Comparison of ENCODE assay signal across 28 cellular contexts in genomic region chr2:143081616-143082015, GRCh38. TPM values are rescaled to one million over a fixed set of nuclear protein-coding genes. Genes with fewer than 3 reads are reported as not detected.
"Had no signal": no experiment of that assay in that cellular context is flagged by ENCODE, and none has a peak within 500 bp of the region (broad histone marks: within the 10 kb centered on the region; RNA-seq: fewer than 3 reads in every experiment).

No MANE protein-coding gene starts in this region.

- H3K36me3 ChIP-seq: gastroesophageal sphincter, heart right ventricle, lower lobe of right lung, right atrium auricular region, thyroid gland, vagina had no signal

- H3K79me2 ChIP-seq: parathyroid adenoma had no signal

- H3K27me3 ChIP-seq: dorsolateral prefrontal cortex, gastroesophageal sphincter, heart right ventricle, right atrium auricular region, thyroid gland, vagina had no signal

- ATAC-seq: esophagus mucosa; gastroesophageal sphincter; heart right ventricle; left ventricle myocardium superior; lower lobe of right lung; natural killer cell treated with Interleukin-12 subunit alpha and Interleukin-12 subunit beta and Interleukin-15 and Interleukin-18, amount 100 ng/mL, for 72 hours; sciatic nerve; stimulated activated naive CD8-positive, alpha-beta T cell treated with anti-CD3 and anti-CD28 coated beads, Interleukin-15, amount 100 ng/mL, for 72 hours had no signal

- H3K4me3 ChIP-seq: dorsolateral prefrontal cortex, gastroesophageal sphincter, heart right ventricle, lower lobe of right lung, right atrium auricular region, smooth muscle cell, thyroid gland, vagina had no signal

- H3K27me3 Mint-ChIP-seq: memory B cell; progenitor cell of endocrine pancreas; stimulated activated naive CD8-positive, alpha-beta T cell treated with anti-CD3 and anti-CD28 coated beads, Interleukin-15, amount 100 ng/mL, for 72 hours had no signal

- DNase-seq: dorsolateral prefrontal cortex; effector CD4-positive, alpha-beta T cell; foreskin fibroblast; heart right ventricle; hippocampal formation; kidney glomerular epithelial cell; left ventricle myocardium superior; lower lobe of right lung; stimulated activated CD4-positive, alpha-beta T cell treated with anti-CD3 and anti-CD28 coated beads, Interleukin-12 subunit alpha, Interleukin-12 subunit beta, amount 100 ng/mL, for 4 hours; stimulated activated CD4-positive, alpha-beta T cell treated with anti-CD3 and anti-CD28 coated beads, Interleukin-1b, Interleukin-23, amount 100 ng/mL, for 48 hours; stimulated activated CD4-positive, alpha-beta T cell treated with anti-CD3 and anti-CD28 coated beads, Interleukin-4, amount 100 ng/mL, for 1 hour; stimulated activated CD8-positive, alpha-beta memory T cell treated with anti-CD3 and anti-CD28 coated beads, Interleukin-4, amount 100 ng/mL, for 48 hours; stimulated activated naive CD4-positive, alpha-beta T cell; stimulated activated naive CD8-positive, alpha-beta T cell treated with anti-CD3 and anti-CD28 coated beads, Interleukin-15, amount 100 ng/mL, for 72 hours; thyroid gland; trophoblast cell had no signal

- H3K9me3 ChIP-seq: gastroesophageal sphincter, thyroid gland, vagina had no signal

- H3K9me3 Mint-ChIP-seq: memory B cell; natural killer cell treated with Interleukin-12 subunit alpha and Interleukin-12 subunit beta and Interleukin-15 and Interleukin-18, amount 100 ng/mL, for 72 hours had no signal

- H3K4me1 ChIP-seq: gastroesophageal sphincter, lower lobe of right lung, parathyroid adenoma, right atrium auricular region, thyroid gland, vagina had no signal

- H3K4me2 ChIP-seq: smooth muscle cell had no signal

- H2AFZ ChIP-seq: parathyroid adenoma had no signal

- H3K9ac ChIP-seq: parathyroid adenoma had no signal

- H3K36me3 Mint-ChIP-seq: memory B cell; natural killer cell treated with Interleukin-12 subunit alpha and Interleukin-12 subunit beta and Interleukin-15 and Interleukin-18, amount 100 ng/mL, for 72 hours had no signal

- H3K4me1 Mint-ChIP-seq: memory B cell, neural crest cell had no signal

- H3K27ac Mint-ChIP-seq: memory B cell; progenitor cell of endocrine pancreas; stimulated activated naive CD8-positive, alpha-beta T cell treated with anti-CD3 and anti-CD28 coated beads, Interleukin-15, amount 100 ng/mL, for 72 hours had no signal

- H3K4me3 Mint-ChIP-seq: memory B cell; natural killer cell treated with Interleukin-12 subunit alpha and Interleukin-12 subunit beta and Interleukin-15 and Interleukin-18, amount 100 ng/mL, for 72 hours; neural crest cell; stimulated activated naive CD8-positive, alpha-beta T cell treated with anti-CD3 and anti-CD28 coated beads, Interleukin-15, amount 100 ng/mL, for 72 hours had no signal

- H3K27ac ChIP-seq: dorsolateral prefrontal cortex, epithelial cell of prostate, gastroesophageal sphincter, heart right ventricle, lower lobe of right lung, parathyroid adenoma, right atrium auricular region, thyroid gland, vagina had no signal

RNA-seq across cellular contexts. Expression of gene ARHGAP15, which starts 47.6 kb away (rescaled TPM):
- total RNA-seq: progenitor cell of endocrine pancreas, smooth muscle cell had no signal
- polyA plus RNA-seq: smooth muscle cell had no signal
